18 cellular contexts compared by ENCODE assay signal in genomic region chr2:70703900-70704549, GRCh38.
A peak's percentile ranks its signal among the peaks of the same experiment; 100 is the strongest.
DNase-seq lines count a peak whose midpoint lies in the region; ATAC-seq, FAIRE-seq and TF ChIP-seq lines count a peak whose summit lies in the region.
"Had no signal": no experiment of that assay in that cellular context is flagged by ENCODE, and none has a peak within 500 bp of the region (broad histone marks: within the 10 kb centered on the region; RNA-seq: fewer than 3 reads in every experiment).

No MANE protein-coding gene starts in this region.

- H3K79me2 ChIP-seq in K562 (ENCODE audit: control insufficient read depth, insufficient read depth, low read length), result no peaks in the 10 kb centered on the region

- H2AFZ ChIP-seq in K562 (ENCODE audit: low read depth, low read length), result no peak overlapping the region

- H3K27ac ChIP-seq in K562 (ENCODE audit: extremely low read depth, low read depth, low read length), result no peak overlapping the region
- H3K27ac ChIP-seq: ascending aorta, neutrophil, RWPE1, thyroid gland, VCaP had no signal

- intact Hi-C loops in K562 (cut with micrococcal nuclease), result no loop called here

- H3K27me3 ChIP-seq in K562 (ENCODE audit: control insufficient read depth in 2 of 2, insufficient read depth in 2 of 2, low read length in 2 of 2), result no peaks in the 10 kb centered on the region
- H3K27me3 ChIP-seq: ascending aorta, thyroid gland had no signal

- no TSS peak for BruUV-seq in K562 (replicated peaks; lab: Mats Ljungman, UMichigan)

- CTCF ChIA-PET in K562 (lab: Yijun Ruan, JAX; ENCODE audit: low intra/inter-chr PET ratio), result interaction anchor here (1.3 kb wide), 1 partner anchor 64 kb away, joined by 3 read pairs; no protein-coding TSS in a partner anchor

- no peaks in the 10 kb centered on the region for H3K9me3 ChIP-seq in K562 (replicated peaks; ENCODE audit: control insufficient read depth, insufficient read depth, low read depth, low read length)
- H3K9me3 ChIP-seq: ascending aorta, neutrophil, thyroid gland had no signal

- TF ChIP-seq CTCF in AG10803 (conservative IDR thresholded peaks at IDR 0.05; ENCODE audit: low read length), result no peak
- no peak for TF ChIP-seq CTCF in K562 (IDR thresholded peaks at IDR 0.05 in 2 of 3, conservative IDR thresholded peaks at IDR 0.05 in 1 of 3; ENCODE audit: insufficient read depth in 2 of 3, low read depth in 1 of 3, low read length in 3 of 3)

- TF ChIP-seq POLR2A in K562 (conservative IDR thresholded peaks at IDR 0.05), result no peak

- POLR2A ChIA-PET in K562 (lab: Yijun Ruan, JAX), result interaction anchor here (0.6 to 0.9 kb wide), 5 partner anchors 9 to 64 kb away, joined by 3 to 4 read pairs (median 3); partner anchors contain the start of gene ADD2

- H3K4me2 ChIP-seq in K562 (ENCODE audit: insufficient read depth, low read length), result no peak overlapping the region

- H3K4me1 ChIP-seq in K562 (replicated peaks in 1 of 2; ENCODE audit: control insufficient read depth in 2 of 2, insufficient read depth in 2 of 2, low read length in 2 of 2), result peaks cover 17 to 21% of the 10 kb centered on the region in 2 experiments; a peak in 4 of 5 replicates
- H3K4me1 ChIP-seq: ascending aorta, thyroid gland had no signal

- TF ChIP-seq EP300 in K562 (IDR thresholded peaks at IDR 0.05; ENCODE audit: low read length), result no peak

- peaks cover 31% of the 10 kb centered on the region for H3K36me3 ChIP-seq in K562 (ENCODE audit: control insufficient read depth, insufficient read depth, low read length)
- H3K36me3 ChIP-seq: ascending aorta, neutrophil, thyroid gland had no signal

- H3K9me1 ChIP-seq in K562 (ENCODE audit: control insufficient read depth, insufficient read depth, low read length), result peaks cover 5% of the 10 kb centered on the region

- no peak for TF ChIP-seq RAD21 in K562 (CRISPR knock-in tag; conservative IDR thresholded peaks at IDR 0.05 in 1 of 2, IDR thresholded peaks at IDR 0.05 in 1 of 2)

- DNase-seq in AG10803 (ENCODE audit: low read depth) (peak; percentile 85), EL (peak; percentile 23), K562 (ENCODE audit: extremely low read depth in 1 of 4, low spot score in 3 of 4) (peak; percentile 60 to 68 (median 66)), left kidney (ENCODE audit: low read depth, low spot score) (peak; percentile 26), Kasumi-1 (lab: John Stamatoyannopoulos, UW) (no peak), GDM1 (lab: John Stamatoyannopoulos, UW) (no peak)
- DNase-seq: IMR-90, kidney, midbrain, T-cell, thyroid gland had no signal

- H3K9ac ChIP-seq in K562 (ENCODE audit: insufficient read depth in 1 of 2, low read depth in 2 of 2, low read length in 2 of 2), result peak overlapping the region in 1 of 2 experiments; percentile 72; a peak in 1 of 4 replicates

- WGBS in K562 (ENCODE audit: insufficient coverage, low coverage, missing lambda C conversion rate), result 20% methylated on average over 9 of the region's 9 CpGs

- H3K4me3 ChIP-seq in AG10803 (ENCODE audit: low read length) (no peak overlapping the region), K562 (no peak overlapping the region)
- H3K4me3 ChIP-seq: ascending aorta, thyroid gland had no signal

- in situ Hi-C loops in K562 (cut with MboI), result no loop called here

- FAIRE-seq in K562 (lab: Jason Lieb, UNC), result no peak
- FAIRE-seq: kidney had no signal

- peak; percentile 77 for ATAC-seq in K562
- no peak for ATAC-seq in HG02884 (IDR thresholded peaks at IDR 0.05; ENCODE audit: unreplicated experiment)
- ATAC-seq in HG02678 (IDR thresholded peaks at IDR 0.05; ENCODE audit: unreplicated experiment), result no peak
- ATAC-seq: esophagus mucosa, T-cell had no signal

- no peaks in the 10 kb centered on the region for H4K20me1 ChIP-seq in K562 (replicated peaks; ENCODE audit: control insufficient read depth, insufficient read depth, low read length)

TF ChIP-seq in K562, 482 proteins besides CTCF, POLR2A, EP300 and RAD21 (continues in another document):
- TF ChIP-seq BRF1 (IDR thresholded peaks at IDR 0.05; ENCODE audit: borderline replicate concordance, extremely low read depth, insufficient read length) (no peak), MBD1 (CRISPR knock-in tag; IDR thresholded peaks at IDR 0.05) (no peak), SFPQ (IDR thresholded peaks at IDR 0.05; ENCODE audit: low read depth, low read length) (no peak), ZNF253 (CRISPR knock-in tag; conservative IDR thresholded peaks at IDR 0.05) (no peak), BMI1 (IDR thresholded peaks at IDR 0.05; ENCODE audit: low read length) (no peak), GMEB1 (CRISPR knock-in tag; IDR thresholded peaks at IDR 0.05) (no peak), VEZF1 (CRISPR knock-in tag; IDR thresholded peaks at IDR 0.05) (peak; percentile 57), ZNF212 (CRISPR knock-in tag; IDR thresholded peaks at IDR 0.05) (no peak), SIRT6 (IDR thresholded peaks at IDR 0.05; ENCODE audit: low read depth, low read length) (no peak), EGR1 (conservative IDR thresholded peaks at IDR 0.05) (peak; percentile 46; the same call in 1 of the 2 replicates), MCM3 (IDR thresholded peaks at IDR 0.05) (no peak), SIX5 (IDR thresholded peaks at IDR 0.05; ENCODE audit: borderline replicate concordance in 1 of 2, insufficient read depth in 1 of 2, low read depth in 1 of 2, low read length in 2 of 2) (no peak), RFX1 (IDR thresholded peaks at IDR 0.05) (peak; percentile 19; the same call in 1 of the 2 replicates), NRF1 (conservative IDR thresholded peaks at IDR 0.05 in 1 of 2, IDR thresholded peaks at IDR 0.05 in 1 of 2) (0 out of 4 replicates have a peak, but pooled peaks of 1 of the 2 experiments have one; percentile 9), E2F5 (CRISPR knock-in tag; IDR thresholded peaks at IDR 0.05) (no peak)

Comparison
In these comparisons a context has a peak if more than half of its experiments do, and no peak if none do; other contexts are left out.
1. DNase-seq: peak in AG10803 (single experiment), EL (single experiment), K562 (4 of 4) and left kidney (single experiment); none in Kasumi-1 (0 of 2) and GDM1 (single experiment).